8 cellular contexts compared by ENCODE assay signal in the genomic region with DNA sequence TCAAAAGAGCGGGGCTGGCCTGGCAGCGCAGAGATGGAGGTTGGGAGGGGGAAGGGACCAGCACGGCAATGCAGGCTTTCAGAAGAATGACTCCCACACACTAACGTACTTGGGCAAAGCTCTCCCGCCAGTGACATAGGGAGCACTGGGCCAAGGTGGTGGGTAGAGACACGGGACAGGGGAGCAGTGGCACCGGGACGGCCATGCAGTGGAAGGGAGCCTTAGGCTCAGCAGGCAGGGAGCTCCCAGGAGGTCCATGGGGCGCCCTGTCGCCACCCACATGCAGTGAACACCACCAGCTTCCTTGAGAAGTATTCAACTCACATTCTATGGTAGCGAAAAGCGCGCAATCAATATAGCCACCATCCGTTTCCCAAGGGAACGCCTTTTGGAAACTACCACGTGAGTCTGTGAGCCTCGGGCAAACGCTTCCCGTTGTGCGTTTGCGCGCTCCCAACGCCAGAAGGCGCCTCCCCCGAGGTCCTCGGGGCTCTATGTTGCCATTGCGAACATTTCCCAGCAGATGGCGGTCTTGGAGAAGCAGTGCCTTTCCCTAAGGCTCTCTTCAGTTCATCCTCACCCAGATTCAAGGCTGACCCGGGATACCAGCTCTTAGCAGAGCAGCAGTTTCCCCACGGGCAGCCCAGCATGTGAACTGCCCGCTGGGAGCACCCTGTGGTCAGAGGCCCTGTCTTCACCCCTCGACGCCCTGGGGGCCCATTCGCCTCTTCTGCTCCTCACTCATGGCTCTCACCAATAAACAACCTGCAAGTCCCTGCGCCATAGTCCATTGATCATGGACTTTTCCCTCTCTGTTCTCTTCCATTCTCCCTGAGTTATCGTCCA. TPM values are rescaled to one million over a fixed set of nuclear protein-coding genes. Genes with fewer than 3 reads are reported as not detected.
DNase-seq lines count a peak whose midpoint lies in the region; ATAC-seq and TF ChIP-seq lines count a peak whose summit lies in the region.

No MANE protein-coding gene starts in this region.

- H3K4me1 Mint-ChIP-seq in activated CD8-positive, alpha-beta T cell treated with anti-CD3 and anti-CD28 coated beads for 36 hours (ENCODE audit: low read depth): peaks cover 6% of the 10 kb centered on the region

- no peaks in the 10 kb centered on the region for H3K4me1 ChIP-seq in BE2C

- intact Hi-C loops in activated CD8-positive, alpha-beta T cell treated with anti-CD3 and anti-CD28 coated beads for 36 hours (cut with micrococcal nuclease): no loop called here

- H3K9me3 Mint-ChIP-seq in activated CD8-positive, alpha-beta T cell treated with anti-CD3 and anti-CD28 coated beads for 36 hours: no peaks in the 10 kb centered on the region

- peak overlapping the region; percentile 80 for H3K4me3 ChIP-seq in BE2C (ENCODE audit: low read depth, low read length)

- no peaks in the 10 kb centered on the region for H3K9me3 ChIP-seq in BE2C

- H3K27me3 Mint-ChIP-seq in activated CD8-positive, alpha-beta T cell treated with anti-CD3 and anti-CD28 coated beads for 36 hours: peaks cover 7% of the 10 kb centered on the region

- no peaks in the 10 kb centered on the region for H3K27me3 ChIP-seq in BE2C

- POLR2A ChIA-PET in activated CD8-positive, alpha-beta T cell treated with anti-CD3 and anti-CD28 coated beads for 36 hours (lab: Charles Lee): interaction anchor here (0.9 to 1.2 kb wide), 2 partner anchors 9 to 11 kb away, joined by 3 to 4 read pairs; no protein-coding TSS in a partner anchor

- CTCF ChIA-PET in activated CD8-positive, alpha-beta T cell treated with anti-CD3 and anti-CD28 coated beads for 36 hours (lab: Charles Lee): interaction anchor here (0.6 to 4.2 kb wide), 46 partner anchors 10 to 835 kb away, joined by 3 to 33 read pairs (median 4); a partner anchor contains a TSS

- DNase-seq in BE2C: peak; percentile 86
- DNase-seq in GM19238 (ENCODE audit: insufficient read length, low spot score): peak; percentile 87
- DNase-seq in NCI-H774 (lab: John Stamatoyannopoulos, UW): peak; percentile 29
- DNase-seq in activated CD8-positive, alpha-beta T cell treated with anti-CD3 and anti-CD28 coated beads for 36 hours: peak; percentile 85
- peak; percentile 55 for DNase-seq in effector CD8-positive, alpha-beta T cell (lab: John Stamatoyannopoulos, UW)
- peak; percentile 84 to 87 for DNase-seq in lung microvascular endothelial cell (ENCODE audit: low read depth in 2 of 2)
- DNase-seq in stimulated activated CD4-positive, alpha-beta T cell treated with anti-CD3 and anti-CD28 coated beads, TNF-alpha, amount 100 ng/mL, for 48 hours (ENCODE audit: low read depth in 3 of 3): peak; percentile 57 to 64 (median 59)

- ATAC-seq in HG03457 (IDR thresholded peaks at IDR 0.05; ENCODE audit: unreplicated experiment): peak; percentile 52
- peak; percentile 92 for ATAC-seq in activated CD8-positive, alpha-beta T cell treated with anti-CD3 and anti-CD28 coated beads for 36 hours

- H3K4me3 Mint-ChIP-seq in activated CD8-positive, alpha-beta T cell treated with anti-CD3 and anti-CD28 coated beads for 36 hours: peak overlapping the region; percentile 78

- H3K36me3 Mint-ChIP-seq in activated CD8-positive, alpha-beta T cell treated with anti-CD3 and anti-CD28 coated beads for 36 hours (ENCODE audit: low read depth): no peaks in the 10 kb centered on the region

- no peaks in the 10 kb centered on the region for H3K36me3 ChIP-seq in BE2C

- TF ChIP-seq CTCF in BE2C (IDR thresholded peaks at IDR 0.05; ENCODE audit: low read depth, low read length): peak; percentile 93
- peak; percentile 99 for TF ChIP-seq CTCF in activated CD8-positive, alpha-beta T cell treated with anti-CD3 and anti-CD28 coated beads for 36 hours (IDR thresholded peaks at IDR 0.05)

- no peak overlapping the region for H3K27ac Mint-ChIP-seq in activated CD8-positive, alpha-beta T cell treated with anti-CD3 and anti-CD28 coated beads for 36 hours

RNA-seq across cellular contexts. Expression of a gene that starts 16.4 kb away (rescaled TPM):
- polyA plus RNA-seq in BE2C (2012; ENCODE audit: insufficient read depth, insufficient read length, low read depth): not detected
- not detected for total RNA-seq in activated CD8-positive, alpha-beta T cell treated with anti-CD3 and anti-CD28 coated beads for 36 hours
- total RNA-seq in lung microvascular endothelial cell: not detected in 2 replicates

Comparison
In these comparisons a context has a peak if more than half of its experiments do, and no peak if none do; other contexts are left out.
1. Peak in every context shown above with its lines: DNase-seq, ATAC-seq and H3K4me3 ChIP-seq.
2. DNase-seq: peak in every context shown above with its lines; median percentile 87 in GM19238; 86 in BE2C; 86 in lung microvascular endothelial cell; 85 in activated CD8-positive, alpha-beta T cell treated with anti-CD3 and anti-CD28 coated beads for 36 hours; 59 in stimulated activated CD4-positive, alpha-beta T cell treated with anti-CD3 and anti-CD28 coated beads, TNF-alpha, amount 100 ng/mL, for 48 hours; 55 in effector CD8-positive, alpha-beta T cell; 29 in NCI-H774.